15 cellular contexts compared by ENCODE assay signal in the genomic region with DNA sequence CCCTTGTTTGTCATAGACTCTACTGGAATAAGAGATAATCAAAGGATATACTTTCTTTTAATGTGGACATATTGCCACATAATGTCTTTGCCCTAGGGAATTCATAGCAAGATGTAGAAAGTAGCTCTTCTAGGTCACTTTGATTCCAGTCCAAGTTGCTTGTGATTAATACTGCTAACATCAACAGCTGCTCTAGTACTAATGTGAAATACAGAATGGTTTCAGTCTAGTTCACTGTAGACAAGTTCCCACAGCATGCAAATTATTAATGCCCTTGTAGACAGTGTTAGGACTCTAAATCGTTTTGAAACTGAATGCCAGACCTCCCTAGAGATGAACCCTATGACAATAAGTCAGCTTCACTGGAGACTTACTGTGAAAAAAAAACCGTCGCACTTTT.
A peak's percentile ranks its signal among the peaks of the same experiment; 100 is the strongest.
DNase-seq lines count a peak whose midpoint lies in the region; ATAC-seq, FAIRE-seq and TF ChIP-seq lines count a peak whose summit lies in the region.
"Had no signal": no experiment of that assay in that cellular context is flagged by ENCODE, and none has a peak within 500 bp of the region (broad histone marks: within the 10 kb centered on the region; RNA-seq: fewer than 3 reads in every experiment).

No MANE protein-coding gene starts in this region.

- peak; percentile 97 for ATAC-seq in GM18858 (IDR thresholded peaks at IDR 0.05; ENCODE audit: unreplicated experiment)
- peak; percentile 79 for ATAC-seq in GM21515 (IDR thresholded peaks at IDR 0.05; ENCODE audit: unreplicated experiment)
- ATAC-seq in HG03064 (IDR thresholded peaks at IDR 0.05; ENCODE audit: low read depth, unreplicated experiment): peak; percentile 94
- no peak for ATAC-seq in pancreas
- ATAC-seq: heart right ventricle had no signal

- H3K4me1 ChIP-seq in ovary (ENCODE audit: insufficient read depth) (no peaks in the 10 kb centered on the region), pancreas (no peaks in the 10 kb centered on the region), esophagus muscularis mucosa (no peaks in the 10 kb centered on the region)
- H3K4me1 ChIP-seq: adrenal gland, HAP-1, heart right ventricle had no signal

- no peak overlapping the region for H3K4me3 ChIP-seq in ovary
- no peak overlapping the region for H3K4me3 ChIP-seq in pancreas
- no peak overlapping the region for H3K4me3 ChIP-seq in esophagus muscularis mucosa
- H3K4me3 ChIP-seq: adrenal gland, HAP-1, heart right ventricle had no signal

- H3K36me3 ChIP-seq in ovary (no peaks in the 10 kb centered on the region), pancreas (no peaks in the 10 kb centered on the region), esophagus muscularis mucosa (no peaks in the 10 kb centered on the region)
- H3K36me3 ChIP-seq: adrenal gland, HAP-1, heart right ventricle had no signal

- intact Hi-C loops in ovary (cut with DNase I): no loop called here
- intact Hi-C loops in pancreas (cut with DNase I): no loop called here
- intact Hi-C loops in esophagus muscularis mucosa (cut with DNase I): no loop called here

- H3K27me3 ChIP-seq in ovary (no peaks in the 10 kb centered on the region), pancreas (no peaks in the 10 kb centered on the region), esophagus muscularis mucosa (no peaks in the 10 kb centered on the region)
- H3K27me3 ChIP-seq: adrenal gland, heart right ventricle had no signal

- TF ChIP-seq EP300 in ovary (IDR thresholded peaks at IDR 0.05): no peak
- no peak for TF ChIP-seq EP300 in esophagus muscularis mucosa (IDR thresholded peaks at IDR 0.05)

- no peak for FAIRE-seq in pancreas (lab: Jason Lieb, UNC)

- WGBS in ovary, 3 donors: 59 to 62% (median 62%) methylated on average over 3 of the region's 3 CpGs
- WGBS in pancreas, 2 donors: 37 to 57% methylated on average over 3 of the region's 3 CpGs
- 62% methylated on average over 3 of the region's 3 CpGs for WGBS in esophagus muscularis mucosa

- TF ChIP-seq POLR2A in ovary (IDR thresholded peaks at IDR 0.05): no peak
- TF ChIP-seq POLR2A in esophagus muscularis mucosa (IDR thresholded peaks at IDR 0.05; ENCODE audit: low read depth): no peak

- DNase-seq in NCI-H446 treated with DMSO at 0.1 percent for 48 hours (lab: John Stamatoyannopoulos, UW) (peak; percentile 77), ecto neural progenitor cell (ENCODE audit: low spot score) (no peak), ovary (no peak), pancreas (no peak), esophagus muscularis mucosa (ENCODE audit: extremely low spot score) (no peak)
- DNase-seq: adrenal gland; C1 segment of cervical spinal cord; effector CD4-positive, alpha-beta T cell; heart right ventricle; substantia nigra; T-helper 2 cell had no signal

- H3K27ac ChIP-seq in ovary (no peak overlapping the region), pancreas (no peak overlapping the region), esophagus muscularis mucosa (replicated peaks in 1 of 4) (no peak overlapping the region)
- H3K27ac ChIP-seq: adrenal gland, heart right ventricle had no signal

- no peaks in the 10 kb centered on the region for H3K9me3 ChIP-seq in ovary
- H3K9me3 ChIP-seq in pancreas: no peaks in the 10 kb centered on the region
- no peaks in the 10 kb centered on the region for H3K9me3 ChIP-seq in esophagus muscularis mucosa
- H3K9me3 ChIP-seq: adrenal gland, HAP-1 had no signal

- TF ChIP-seq CTCF in ovary (IDR thresholded peaks at IDR 0.05) (no peak), pancreas (IDR thresholded peaks at IDR 0.05) (no peak), esophagus muscularis mucosa (IDR thresholded peaks at IDR 0.05) (no peak)

Comparison
In these comparisons a context has a peak if more than half of its experiments do, and no peak if none do; other contexts are left out.
1. ATAC-seq: peak in GM18858 (single experiment), GM21515 (single experiment) and HG03064 (single experiment); none in pancreas (0 of 4).